Comparison of ENCODE assay signal across 2 cellular contexts in the genomic region with DNA sequence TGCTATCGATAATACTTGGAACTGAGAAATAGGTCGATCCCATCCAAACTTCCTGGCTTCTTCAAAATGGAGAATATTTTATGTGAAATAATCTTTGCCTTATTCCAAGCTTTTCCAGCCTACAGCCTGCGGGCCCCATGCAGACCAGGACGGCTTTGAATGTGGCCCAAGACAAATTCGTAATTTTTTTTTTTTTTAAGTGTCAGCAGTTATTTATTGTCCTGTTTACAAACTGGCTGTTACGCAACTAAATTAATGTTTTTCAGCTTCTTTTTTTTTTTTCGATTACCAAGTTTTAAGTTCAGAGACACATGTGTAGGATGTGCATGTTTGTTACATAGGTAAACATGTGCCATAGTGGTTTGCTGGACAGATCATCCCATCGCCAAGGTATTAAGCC.
TF ChIP-seq lines count a peak whose summit lies in the region.

No MANE protein-coding gene starts in this region.

TF ChIP-seq in HepG2, 621 proteins besides CTCF, POLR2A, EP300 and RAD21 (continued from another document):
- TF ChIP-seq NR2F6 (IDR thresholded peaks at IDR 0.05) (no peak), NR2F6 (CRISPR knock-in tag; IDR thresholded peaks at IDR 0.05) (no peak), JUN (CRISPR knock-in tag; IDR thresholded peaks at IDR 0.05) (no peak), RAD51 (IDR thresholded peaks at IDR 0.05; ENCODE audit: borderline replicate concordance) (no peak), MED13 (CRISPR knock-in tag; IDR thresholded peaks at IDR 0.05) (no peak), FOXA1 (IDR thresholded peaks at IDR 0.05) (no peak), FOXA1 (CRISPR knock-in tag; IDR thresholded peaks at IDR 0.05) (no peak), ZNF614 (CRISPR knock-in tag; IDR thresholded peaks at IDR 0.05; ENCODE audit: borderline replicate concordance) (no peak), FOSL1 (CRISPR knock-in tag; IDR thresholded peaks at IDR 0.05; ENCODE audit: borderline replicate concordance) (no peak), RBAK (CRISPR knock-in tag; IDR thresholded peaks at IDR 0.05) (no peak), ZNF678 (CRISPR knock-in tag; IDR thresholded peaks at IDR 0.05) (no peak), FOXK2 (IDR thresholded peaks at IDR 0.05) (no peak), ZNF256 (CRISPR knock-in tag; conservative IDR thresholded peaks at IDR 0.05) (no peak), MAFK (conservative IDR thresholded peaks at IDR 0.05 in 1 of 2, IDR thresholded peaks at IDR 0.05 in 1 of 2; ENCODE audit: low read length in 2 of 2) (peak in 1 of 2 experiments; percentile 62; a peak in 2 of 4 replicates), ZNF530 (CRISPR knock-in tag; IDR thresholded peaks at IDR 0.05; ENCODE audit: low read depth) (no peak), ZNF232 (CRISPR knock-in tag; IDR thresholded peaks at IDR 0.05; ENCODE audit: borderline replicate concordance) (no peak), SRY (CRISPR knock-in tag; IDR thresholded peaks at IDR 0.05) (no peak), MAFF (IDR thresholded peaks at IDR 0.05; ENCODE audit: low read depth, low read length) (peak; percentile 50), PCBP1 (IDR thresholded peaks at IDR 0.05; ENCODE audit: borderline replicate concordance, low read depth, low read length) (no peak), ZNF598 (CRISPR knock-in tag; IDR thresholded peaks at IDR 0.05; ENCODE audit: borderline replicate concordance) (no peak)
- TF ChIP-seq, protein P1, sequence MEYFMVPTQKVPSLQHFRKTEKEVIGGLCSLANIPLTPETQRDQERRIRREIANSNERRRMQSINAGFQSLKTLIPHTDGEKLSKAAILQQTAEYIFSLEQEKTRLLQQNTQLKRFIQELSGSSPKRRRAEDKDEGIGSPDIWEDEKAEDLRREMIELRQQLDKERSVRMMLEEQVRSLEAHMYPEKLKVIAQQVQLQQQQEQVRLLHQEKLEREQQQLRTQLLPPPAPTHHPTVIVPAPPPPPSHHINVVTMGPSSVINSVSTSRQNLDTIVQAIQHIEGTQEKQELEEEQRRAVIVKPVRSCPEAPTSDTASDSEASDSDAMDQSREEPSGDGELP (IDR thresholded peaks at IDR 0.05; ENCODE audit: borderline replicate concordance, low read depth), result no peak
- TF ChIP-seq, protein P2, sequence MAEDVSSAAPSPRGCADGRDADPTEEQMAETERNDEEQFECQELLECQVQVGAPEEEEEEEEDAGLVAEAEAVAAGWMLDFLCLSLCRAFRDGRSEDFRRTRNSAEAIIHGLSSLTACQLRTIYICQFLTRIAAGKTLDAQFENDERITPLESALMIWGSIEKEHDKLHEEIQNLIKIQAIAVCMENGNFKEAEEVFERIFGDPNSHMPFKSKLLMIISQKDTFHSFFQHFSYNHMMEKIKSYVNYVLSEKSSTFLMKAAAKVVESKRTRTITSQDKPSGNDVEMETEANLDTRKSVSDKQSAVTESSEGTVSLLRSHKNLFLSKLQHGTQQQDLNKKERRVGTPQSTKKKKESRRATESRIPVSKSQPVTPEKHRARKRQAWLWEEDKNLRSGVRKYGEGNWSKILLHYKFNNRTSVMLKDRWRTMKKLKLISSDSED (CRISPR knock-in tag; IDR thresholded peaks at IDR 0.05), result no peak
- TF ChIP-seq, protein P3, sequence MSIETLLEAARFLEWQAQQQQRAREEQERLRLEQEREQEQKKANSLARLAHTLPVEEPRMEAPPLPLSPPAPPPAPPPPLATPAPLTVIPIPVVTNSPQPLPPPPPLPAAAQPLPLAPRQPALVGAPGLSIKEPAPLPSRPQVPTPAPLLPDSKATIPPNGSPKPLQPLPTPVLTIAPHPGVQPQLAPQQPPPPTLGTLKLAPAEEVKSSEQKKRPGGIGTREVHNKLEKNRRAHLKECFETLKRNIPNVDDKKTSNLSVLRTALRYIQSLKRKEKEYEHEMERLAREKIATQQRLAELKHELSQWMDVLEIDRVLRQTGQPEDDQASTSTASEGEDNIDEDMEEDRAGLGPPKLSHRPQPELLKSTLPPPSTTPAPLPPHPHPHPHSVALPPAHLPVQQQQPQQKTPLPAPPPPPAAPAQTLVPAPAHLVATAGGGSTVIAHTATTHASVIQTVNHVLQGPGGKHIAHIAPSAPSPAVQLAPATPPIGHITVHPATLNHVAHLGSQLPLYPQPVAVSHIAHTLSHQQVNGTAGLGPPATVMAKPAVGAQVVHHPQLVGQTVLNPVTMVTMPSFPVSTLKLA (IDR thresholded peaks at IDR 0.05), result 0 out of 2 replicates have a peak, but pooled peaks have one; percentile 9
- TF ChIP-seq, protein P4, sequence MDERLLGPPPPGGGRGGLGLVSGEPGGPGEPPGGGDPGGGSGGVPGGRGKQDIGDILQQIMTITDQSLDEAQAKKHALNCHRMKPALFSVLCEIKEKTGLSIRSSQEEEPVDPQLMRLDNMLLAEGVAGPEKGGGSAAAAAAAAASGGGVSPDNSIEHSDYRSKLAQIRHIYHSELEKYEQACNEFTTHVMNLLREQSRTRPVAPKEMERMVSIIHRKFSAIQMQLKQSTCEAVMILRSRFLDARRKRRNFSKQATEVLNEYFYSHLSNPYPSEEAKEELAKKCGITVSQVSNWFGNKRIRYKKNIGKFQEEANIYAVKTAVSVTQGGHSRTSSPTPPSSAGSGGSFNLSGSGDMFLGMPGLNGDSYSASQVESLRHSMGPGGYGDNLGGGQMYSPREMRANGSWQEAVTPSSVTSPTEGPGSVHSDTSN (CRISPR knock-in tag; IDR thresholded peaks at IDR 0.05), result no peak
- TF ChIP-seq, protein P5, sequence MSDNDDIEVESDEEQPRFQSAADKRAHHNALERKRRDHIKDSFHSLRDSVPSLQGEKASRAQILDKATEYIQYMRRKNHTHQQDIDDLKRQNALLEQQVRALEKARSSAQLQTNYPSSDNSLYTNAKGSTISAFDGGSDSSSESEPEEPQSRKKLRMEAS (IDR thresholded peaks at IDR 0.05), result no peak
TF ChIP-seq in HepG2: peak in this region for 3.

TF ChIP-seq in K562, 482 proteins besides CTCF, POLR2A, EP300 and RAD21 (continued from another document):
- no peak for TF ChIP-seq STAT5A (IDR thresholded peaks at IDR 0.05; ENCODE audit: borderline replicate concordance, low read length)
- no peak for TF ChIP-seq ZC3H4 (CRISPR knock-in tag; IDR thresholded peaks at IDR 0.05; ENCODE audit: borderline replicate concordance)
- no peak for TF ChIP-seq POLR2H (tag; IDR thresholded peaks at IDR 0.05; ENCODE audit: low read depth)
- TF ChIP-seq, protein P6, sequence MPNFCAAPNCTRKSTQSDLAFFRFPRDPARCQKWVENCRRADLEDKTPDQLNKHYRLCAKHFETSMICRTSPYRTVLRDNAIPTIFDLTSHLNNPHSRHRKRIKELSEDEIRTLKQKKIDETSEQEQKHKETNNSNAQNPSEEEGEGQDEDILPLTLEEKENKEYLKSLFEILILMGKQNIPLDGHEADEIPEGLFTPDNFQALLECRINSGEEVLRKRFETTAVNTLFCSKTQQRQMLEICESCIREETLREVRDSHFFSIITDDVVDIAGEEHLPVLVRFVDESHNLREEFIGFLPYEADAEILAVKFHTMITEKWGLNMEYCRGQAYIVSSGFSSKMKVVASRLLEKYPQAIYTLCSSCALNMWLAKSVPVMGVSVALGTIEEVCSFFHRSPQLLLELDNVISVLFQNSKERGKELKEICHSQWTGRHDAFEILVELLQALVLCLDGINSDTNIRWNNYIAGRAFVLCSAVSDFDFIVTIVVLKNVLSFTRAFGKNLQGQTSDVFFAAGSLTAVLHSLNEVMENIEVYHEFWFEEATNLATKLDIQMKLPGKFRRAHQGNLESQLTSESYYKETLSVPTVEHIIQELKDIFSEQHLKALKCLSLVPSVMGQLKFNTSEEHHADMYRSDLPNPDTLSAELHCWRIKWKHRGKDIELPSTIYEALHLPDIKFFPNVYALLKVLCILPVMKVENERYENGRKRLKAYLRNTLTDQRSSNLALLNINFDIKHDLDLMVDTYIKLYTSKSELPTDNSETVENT (CRISPR knock-in tag; IDR thresholded peaks at IDR 0.05), result no peak
- TF ChIP-seq MAFF (IDR thresholded peaks at IDR 0.05; ENCODE audit: low read length), result no peak
TF ChIP-seq in K562: peak in this region for 1.
